ENCODE assay signal across 8 cellular contexts in genomic region chr17:76246080-76247066, GRCh38. TPM values are rescaled to one million over a fixed set of nuclear protein-coding genes. Genes with fewer than 3 reads are reported as not detected.
A peak's percentile ranks its signal among the peaks of the same experiment; 100 is the strongest.
DNase-seq lines count a peak whose midpoint lies in the region; ATAC-seq and TF ChIP-seq lines count a peak whose summit lies in the region.

No MANE protein-coding gene starts in this region.

- no peaks in the 10 kb centered on the region for H3K9me2 ChIP-seq in Karpas-422 (replicated peaks; ENCODE audit: insufficient read depth, low read length)

- peak overlapping the region; percentile 22 for H3K4me3 Mint-ChIP-seq in activated naive CD4-positive, alpha-beta T cell treated with anti-CD3 and anti-CD28 coated beads, Interleukin-2, amount 10 ng/mL, durations not matched to agents 7 days and 5 days
- H3K4me3 Mint-ChIP-seq in neural crest cell: peak overlapping the region; percentile 5

- TF ChIP-seq CTCF in neural crest cell (conservative IDR thresholded peaks at IDR 0.05): no peak

- no peaks in the 10 kb centered on the region for H3K79me2 ChIP-seq in Karpas-422 (ENCODE audit: low read length)

- H3K9ac ChIP-seq in Karpas-422 (ENCODE audit: low read length): no peak overlapping the region

- H3K27ac ChIP-seq in Karpas-422 (ENCODE audit: low read length): no peak overlapping the region

- H3K9me3 ChIP-seq in Karpas-422 (ENCODE audit: low read length): no peaks in the 10 kb centered on the region

- DNase-seq in KBM-7 (peak; percentile 86), neural crest cell (ENCODE audit: low read depth, low spot score) (no peak), Karpas-422 (no peak), H4 (ENCODE audit: low spot score) (no peak), T-helper 9 cell (no peak)
- DNase-seq in activated naive CD4-positive, alpha-beta T cell treated with anti-CD3 and anti-CD28 coated beads, Interleukin-2, amount 10 ng/mL, durations not matched to agents 7 days and 5 days: peak; percentile 86

- no peaks in the 10 kb centered on the region for H3K36me3 ChIP-seq in Karpas-422 (ENCODE audit: insufficient read depth, low read length)

- CTCF ChIA-PET in activated naive CD4-positive, alpha-beta T cell treated with anti-CD3 and anti-CD28 coated beads, Interleukin-2, amount 10 ng/mL, durations not matched to agents 7 days and 5 days (lab: Charles Lee): interaction anchor here (0.7 to 5.6 kb wide), 14 partner anchors 9 to 125 kb away, joined by 3 to 39 read pairs (median 6); partner anchors contain the start of gene UBALD2

- H3K27me3 Mint-ChIP-seq in activated naive CD4-positive, alpha-beta T cell treated with anti-CD3 and anti-CD28 coated beads, Interleukin-2, amount 10 ng/mL, durations not matched to agents 7 days and 5 days: no peaks in the 10 kb centered on the region
- no peaks in the 10 kb centered on the region for H3K27me3 Mint-ChIP-seq in neural crest cell (ENCODE audit: low read depth)

- peaks cover 3% of the 10 kb centered on the region for H3K36me3 Mint-ChIP-seq in activated naive CD4-positive, alpha-beta T cell treated with anti-CD3 and anti-CD28 coated beads, Interleukin-2, amount 10 ng/mL, durations not matched to agents 7 days and 5 days
- no peaks in the 10 kb centered on the region for H3K36me3 Mint-ChIP-seq in neural crest cell (ENCODE audit: low read depth)

- H3K4me2 ChIP-seq in Karpas-422 (ENCODE audit: low read depth, low read length, poor library complexity, severe bottlenecking): no peak overlapping the region

- TF ChIP-seq POLR2A in GM18505 (IDR thresholded peaks at IDR 0.05; ENCODE audit: borderline replicate concordance, extremely low read depth, insufficient read depth, insufficient read length): peak; percentile 56

- peak; percentile 94 for ATAC-seq in GM18505 (IDR thresholded peaks at IDR 0.05; ENCODE audit: unreplicated experiment)
- peak; percentile 94 for ATAC-seq in GM21619 (IDR thresholded peaks at IDR 0.05; ENCODE audit: unreplicated experiment)

- no peaks in the 10 kb centered on the region for H3K9me3 Mint-ChIP-seq in activated naive CD4-positive, alpha-beta T cell treated with anti-CD3 and anti-CD28 coated beads, Interleukin-2, amount 10 ng/mL, durations not matched to agents 7 days and 5 days
- H3K9me3 Mint-ChIP-seq in neural crest cell: no peaks in the 10 kb centered on the region

- no peaks in the 10 kb centered on the region for H3K27me3 ChIP-seq in Karpas-422 (ENCODE audit: low read length)

- H3K27ac Mint-ChIP-seq in activated naive CD4-positive, alpha-beta T cell treated with anti-CD3 and anti-CD28 coated beads, Interleukin-2, amount 10 ng/mL, durations not matched to agents 7 days and 5 days: peak overlapping the region; percentile 90
- H3K27ac Mint-ChIP-seq in neural crest cell (ENCODE audit: unreplicated experiment): no peak overlapping the region

- no peak overlapping the region for H3K4me3 ChIP-seq in Karpas-422 (ENCODE audit: low read length)

- no peaks in the 10 kb centered on the region for H3K4me1 ChIP-seq in Karpas-422 (ENCODE audit: low read length)

- H3K4me1 Mint-ChIP-seq in activated naive CD4-positive, alpha-beta T cell treated with anti-CD3 and anti-CD28 coated beads, Interleukin-2, amount 10 ng/mL, durations not matched to agents 7 days and 5 days: peaks cover 88% of the 10 kb centered on the region
- peaks cover 17% of the 10 kb centered on the region for H3K4me1 Mint-ChIP-seq in neural crest cell

- H2AFZ ChIP-seq in Karpas-422 (ENCODE audit: low read length): no peak overlapping the region

- in situ Hi-C loops in KBM-7 (cut with MboI; ENCODE audit: low pct_unique_long_range_greater_than_20kb, low sequenced_read_pairs): no loop called here

- H4K20me1 ChIP-seq in Karpas-422 (ENCODE audit: insufficient read depth, low read depth, low read length): no peaks in the 10 kb centered on the region

RNA-seq across cellular contexts. Expression of gene RNF157, which starts 6.1 kb away (rescaled TPM):
- total RNA-seq in neural crest cell: 50.4 and 54.0 TPM in 2 replicates
- total RNA-seq in Karpas-422 (2014; rRNA removed; shearing (Covaris generic); ENCODE audit: low replicate concordance): not detected in 2 replicates
- 6.8 and 7.8 TPM in 2 replicates for total RNA-seq in H4 (2014; rRNA removed; shearing (Covaris generic))

RNA-seq across cellular contexts. Expression of gene UBALD2, which starts 18.8 kb away (rescaled TPM):
- total RNA-seq in neural crest cell: 18.8 and 21.5 TPM in 2 replicates
- 22.5 and 46.3 TPM in 2 replicates for total RNA-seq in Karpas-422 (2014; rRNA removed; shearing (Covaris generic); ENCODE audit: low replicate concordance)
- 3.9 and 7.7 TPM in 2 replicates for total RNA-seq in H4 (2014; rRNA removed; shearing (Covaris generic))

Comparison
In these comparisons a context has a peak if more than half of its experiments do, and no peak if none do; other contexts are left out.
1. DNase-seq: peak in KBM-7 (single experiment) and activated naive CD4-positive, alpha-beta T cell treated with anti-CD3 and anti-CD28 coated beads, Interleukin-2, amount 10 ng/mL, durations not matched to agents 7 days and 5 days (single experiment); none in neural crest cell (single experiment), Karpas-422 (single experiment), H4 (single experiment) and T-helper 9 cell (single experiment).